In genomic region chrX:18722500-18723071, GRCh38 we compare ENCODE assay signal across 23 cellular contexts. TPM values are rescaled to one million over a fixed set of nuclear protein-coding genes. Genes with fewer than 3 reads are reported as not detected.
DNase-seq lines count a peak whose midpoint lies in the region; ATAC-seq, FAIRE-seq and TF ChIP-seq lines count a peak whose summit lies in the region.
"Had no signal": no experiment of that assay in that cellular context is flagged by ENCODE, and none has a peak within 500 bp of the region (broad histone marks: within the 10 kb centered on the region; RNA-seq: fewer than 3 reads in every experiment).

No MANE protein-coding gene starts in this region.

- BruUV-seq in HepG2 (replicated peaks; lab: Mats Ljungman, UMichigan): no TSS peak
- no TSS peak for BruUV-seq in endothelial cell of umbilical vein (replicated peaks; lab: Mats Ljungman, UMichigan)

- in situ Hi-C loops in HepG2 (cut with HindIII; ENCODE audit: extremely low pct_ligation_motif_present, low pct_unique_long_range_greater_than_20kb): no loop called here

- no peak for FAIRE-seq in HepG2 (lab: Jason Lieb, UNC)
- FAIRE-seq in endothelial cell of umbilical vein (lab: Jason Lieb, UNC): peak; percentile 12
- FAIRE-seq: A204.1, GM12891 had no signal

- H3K4me2 ChIP-seq in HepG2 (ENCODE audit: low read depth, low read length) (peak overlapping the region; percentile 53), endothelial cell of umbilical vein (ENCODE audit: insufficient read depth, low read length) (no peak overlapping the region)

- H2AFZ ChIP-seq in HepG2 (ENCODE audit: low read length) (no peak overlapping the region), endothelial cell of umbilical vein (ENCODE audit: low read depth, low read length) (no peak overlapping the region)

- TF ChIP-seq CTCF in HepG2 (CRISPR knock-in tag; IDR thresholded peaks at IDR 0.05): no peak
- no peak for TF ChIP-seq CTCF in right lobe of liver (IDR thresholded peaks at IDR 0.05)
- TF ChIP-seq CTCF in endothelial cell of umbilical vein (IDR thresholded peaks at IDR 0.05; ENCODE audit: extremely low read depth in 1 of 2, insufficient read depth in 1 of 2, low read depth in 1 of 2, low read length in 2 of 2): no peak
- TF ChIP-seq CTCF in prostate gland (IDR thresholded peaks at IDR 0.05): no peak

- POLR2A ChIA-PET in HepG2 (lab: Yijun Ruan, JAX): no interaction called here
- POLR2A ChIA-PET in endothelial cell of umbilical vein (lab: Charles Lee): no interaction called here

- 57% methylated on average over 10 of the region's 10 CpGs for WGBS in HepG2 (ENCODE audit: low lambda C conversion rate)
- 77% methylated on average over 2 of the region's 10 CpGs for WGBS in right lobe of liver (ENCODE audit: insufficient coverage, low coverage, low lambda C conversion rate, missing lambda C conversion rate)
- WGBS in prostate gland: 82% methylated on average over 10 of the region's 10 CpGs

- ATAC-seq in HepG2: no peak; the same call in 2 of the 3 replicates
- ATAC-seq in right lobe of liver: no peak
- ATAC-seq in HG02840 (IDR thresholded peaks at IDR 0.05; ENCODE audit: low FRiP score, unreplicated experiment): no peak
- ATAC-seq: PC-3 had no signal

- H3K36me3 ChIP-seq in HepG2 (replicated peaks in 1 of 2; ENCODE audit: control insufficient read depth in 1 of 2, insufficient read depth in 2 of 2, low read length in 2 of 2) (no peaks in the 10 kb centered on the region), right lobe of liver (no peaks in the 10 kb centered on the region), endothelial cell of umbilical vein (ENCODE audit: control insufficient read depth in 2 of 2, extremely low read depth in 1 of 2, insufficient read depth in 2 of 2, low read length in 2 of 2) (no peaks in the 10 kb centered on the region), prostate gland (no peaks in the 10 kb centered on the region)
- H3K36me3 ChIP-seq: BE2C had no signal

- no peaks in the 10 kb centered on the region for H3K9me1 ChIP-seq in endothelial cell of umbilical vein (replicated peaks; ENCODE audit: control insufficient read depth, extremely low read depth, insufficient read depth, low read length)

- intact Hi-C loops in HepG2 (cut with micrococcal nuclease; ENCODE audit: unreplicated experiment) (no loop called here), right lobe of liver (cut with DNase I) (no loop called here), endothelial cell of umbilical vein (cut with micrococcal nuclease) (no loop called here), prostate gland (cut with DNase I) (no loop called here)

- dilution Hi-C loops in endothelial cell of umbilical vein (cut with MboI; ENCODE audit: extremely low pct_ligation_motif_present, low sequenced_read_pairs): no loop called here

- peaks cover 20% of the 10 kb centered on the region for H3K4me1 ChIP-seq in HepG2 (ENCODE audit: insufficient read depth, low read length)
- no peaks in the 10 kb centered on the region for H3K4me1 ChIP-seq in right lobe of liver
- H3K4me1 ChIP-seq in endothelial cell of umbilical vein (ENCODE audit: control insufficient read depth, extremely low read depth, insufficient read depth, low read length): no peaks in the 10 kb centered on the region
- H3K4me1 ChIP-seq in prostate gland (replicated peaks): no peaks in the 10 kb centered on the region
- H3K4me1 ChIP-seq: BE2C had no signal

- H4K20me1 ChIP-seq in HepG2 (ENCODE audit: insufficient read depth, low read length) (no peaks in the 10 kb centered on the region), endothelial cell of umbilical vein (replicated peaks; ENCODE audit: control insufficient read depth, extremely low read depth, insufficient read depth, low read length) (no peaks in the 10 kb centered on the region)

- no peak for TF ChIP-seq POLR2A in HepG2 (IDR thresholded peaks at IDR 0.05; ENCODE audit: insufficient read depth in 1 of 2, low read depth in 2 of 2, low read length in 2 of 2)
- no peak for TF ChIP-seq POLR2A in right lobe of liver (IDR thresholded peaks at IDR 0.05)
- no peak for TF ChIP-seq POLR2A in endothelial cell of umbilical vein (IDR thresholded peaks at IDR 0.05; ENCODE audit: low read depth, low read length)
- TF ChIP-seq POLR2A in prostate gland (IDR thresholded peaks at IDR 0.05): no peak

- TF ChIP-seq RAD21 in HepG2 (CRISPR knock-in tag; IDR thresholded peaks at IDR 0.05): no peak

- DNase-seq in HepG2 (ENCODE audit: low spot score) (no peak), right lobe of liver (no peak), endothelial cell of umbilical vein (ENCODE audit: low read depth, low spot score) (no peak), prostate gland (ENCODE audit: low spot score) (peak; percentile 7), superior temporal gyrus (ENCODE audit: extremely low spot score) (no peak), NCI-H187 treated with DMSO at 0.1 percent for 48 hours (lab: John Stamatoyannopoulos, UW) (no peak)
- no peak for DNase-seq in stimulated activated CD4-positive, alpha-beta T cell treated with anti-CD3 and anti-CD28 coated beads, Interleukin-2, amount 100 ng/mL, for 24 hours
- DNase-seq: BE2C; Calu3; CD4-positive, alpha-beta memory T cell; GOT3; KBM-7; NCI-H1105 treated with DMSO at 0.1 percent for 48 hours; NCI-H1694 treated with DMSO at 0.1 percent for 48 hours; NCI-H226; NCI-H524; NCI-H82; PC-3; RPMI8226; SHP77 treated with DMSO at 0.1 percent for 48 hours had no signal

- H3K27ac ChIP-seq in HepG2 (ENCODE audit: extremely low read length, insufficient read depth, low read length): no peak overlapping the region
- no peak overlapping the region for H3K27ac ChIP-seq in right lobe of liver
- no peak overlapping the region for H3K27ac ChIP-seq in endothelial cell of umbilical vein (ENCODE audit: insufficient read depth, low read depth, low read length)
- peak overlapping the region; percentile 60 to 79 for H3K27ac ChIP-seq in prostate gland

- H3K4me3 ChIP-seq in HepG2 (replicated peaks in 1 of 3; ENCODE audit: insufficient read depth in 1 of 3, low read depth in 2 of 3, low read length in 3 of 3) (no peak overlapping the region), right lobe of liver (no peak overlapping the region), endothelial cell of umbilical vein (replicated peaks in 1 of 3; ENCODE audit: insufficient read depth in 1 of 3, low read depth in 1 of 3, low read length in 3 of 3) (no peak overlapping the region), prostate gland (no peak overlapping the region)

- TF ChIP-seq EP300 in HepG2 (IDR thresholded peaks at IDR 0.05; ENCODE audit: low read depth in 2 of 2, low read length in 2 of 2): no peak
- no peak for TF ChIP-seq EP300 in HepG2 (CRISPR knock-in tag; IDR thresholded peaks at IDR 0.05; ENCODE audit: borderline replicate concordance)

- H3K9me3 ChIP-seq in HepG2 (ENCODE audit: low read length) (no peaks in the 10 kb centered on the region), right lobe of liver (no peaks in the 10 kb centered on the region), endothelial cell of umbilical vein (replicated peaks; ENCODE audit: control insufficient read depth, insufficient read depth, low read length) (no peaks in the 10 kb centered on the region), prostate gland (no peaks in the 10 kb centered on the region)
- H3K9me3 ChIP-seq: BE2C had no signal

- H3K9ac ChIP-seq in HepG2 (ENCODE audit: insufficient read depth, low read depth, low read length): no peak overlapping the region
- no peak overlapping the region for H3K9ac ChIP-seq in endothelial cell of umbilical vein (replicated peaks; ENCODE audit: extremely low read depth, insufficient read depth, low read length)

- CTCF ChIA-PET in HepG2 (lab: Yijun Ruan, JAX; ENCODE audit: low intra/inter-chr PET ratio, low total read pairs): no interaction called here
- CTCF ChIA-PET in endothelial cell of umbilical vein (lab: Charles Lee): interaction anchor here (1.0 kb wide), 1 partner anchor 78 kb away, joined by 3 read pairs; no protein-coding TSS in a partner anchor

- H3K79me2 ChIP-seq in HepG2 (ENCODE audit: insufficient read depth, low read length): no peaks in the 10 kb centered on the region
- no peaks in the 10 kb centered on the region for H3K79me2 ChIP-seq in endothelial cell of umbilical vein (ENCODE audit: control insufficient read depth, insufficient read depth, low read length)

- H3K27me3 ChIP-seq in HepG2 (ENCODE audit: control insufficient read depth in 1 of 2, insufficient read depth in 2 of 2, low read length in 2 of 2) (no peaks in the 10 kb centered on the region), right lobe of liver (no peaks in the 10 kb centered on the region), endothelial cell of umbilical vein (ENCODE audit: control insufficient read depth in 2 of 2, insufficient read depth in 2 of 2, low read length in 2 of 2) (no peaks in the 10 kb centered on the region), prostate gland (replicated peaks; ENCODE audit: insufficient read depth) (no peaks in the 10 kb centered on the region)
- H3K27me3 ChIP-seq: BE2C had no signal

RNA-seq across cellular contexts. Expression of gene PPEF1, which starts 15.1 kb away (rescaled TPM):
- total RNA-seq in HepG2 (2016; rRNA removed; fragmentation: Illumina TruSeq; extraction: Trizol) (not detected in 2 replicates), right lobe of liver (not detected), endothelial cell of umbilical vein (not detected in 2 replicates), prostate gland (1 to 10 TPM; 1.9 to 6.0 TPM)
- not detected in 2 replicates for total RNA-seq in HepG2 (2016; cell fraction: cytosol; rRNA removed; fragmentation: Illumina TruSeq; extraction: Trizol; ENCODE audit: low read depth)
- total RNA-seq in HepG2 (2016; cell fraction: insoluble cytoplasmic fraction; rRNA removed; fragmentation: Illumina TruSeq; extraction: Trizol): not detected in 2 replicates
- total RNA-seq in HepG2 (2016; cell fraction: membrane; rRNA removed; fragmentation: Illumina TruSeq; extraction: Trizol): not detected in 2 replicates
- not detected in 2 replicates for total RNA-seq in HepG2 (2016; cell fraction: nucleus; rRNA removed; fragmentation: Illumina TruSeq; extraction: Trizol)
- polyA plus RNA-seq in HepG2 (2011; rRNA removed) (not detected in 2 replicates), endothelial cell of umbilical vein (not detected in 2 replicates)
- not detected in 2 replicates for polyA plus RNA-seq in HepG2 (2011; cell fraction: cytosol; rRNA removed)
- polyA plus RNA-seq in HepG2 (2011; cell fraction: nucleus; rRNA removed): 0.05 TPM in 1 of 2 replicates, not detected in the other
- not detected in 2 replicates for polyA plus RNA-seq in HepG2 (2012)
- polyA plus RNA-seq in HepG2 (2016; cell fraction: cytosol; fragmentation: Illumina TruSeq; extraction: Trizol; ENCODE audit: low read depth): not detected in 2 replicates
- not detected in 2 replicates for polyA plus RNA-seq in HepG2 (2016; cell fraction: insoluble cytoplasmic fraction; fragmentation: Illumina TruSeq; extraction: Trizol; ENCODE audit: low read depth)
- not detected in 2 replicates for polyA plus RNA-seq in HepG2 (2016; cell fraction: membrane; fragmentation: Illumina TruSeq; extraction: Trizol; ENCODE audit: low read depth)
- not detected in 2 replicates for polyA plus RNA-seq in HepG2 (2016; cell fraction: nucleus; fragmentation: Illumina TruSeq; extraction: Trizol; ENCODE audit: insufficient read depth, low read depth)
- 1.0 TPM in 1 of 2 replicates, not detected in the other for polyA minus RNA-seq in HepG2 (2011; rRNA and poly(A)+ RNA removed; ENCODE audit: low replicate concordance)
- polyA minus RNA-seq in HepG2 (2011; cell fraction: cytosol; rRNA and poly(A)+ RNA removed): not detected in 2 replicates
- not detected in 2 replicates for polyA minus RNA-seq in HepG2 (2011; cell fraction: nucleus; rRNA and poly(A)+ RNA removed)
- not detected in 2 replicates for polyA plus RNA-seq in endothelial cell of umbilical vein (2011; cell fraction: cytosol; rRNA removed)
- polyA plus RNA-seq in endothelial cell of umbilical vein (2011; cell fraction: nucleus; rRNA removed): not detected in 2 replicates
- not detected in 2 replicates for polyA plus RNA-seq in endothelial cell of umbilical vein (2012)
- not detected in 2 replicates for polyA minus RNA-seq in endothelial cell of umbilical vein
- polyA minus RNA-seq in endothelial cell of umbilical vein (2011; cell fraction: cytosol; rRNA and poly(A)+ RNA removed): 2.0 TPM
- polyA minus RNA-seq in endothelial cell of umbilical vein (2011; cell fraction: nucleus; rRNA and poly(A)+ RNA removed): not detected in 2 replicates
- total RNA-seq: Calu3, PC-3 had no signal
- polyA plus RNA-seq: CD4-positive, alpha-beta memory T cell had no signal

RNA-seq across cellular contexts. Expression of gene RS1, which starts 50.7 kb away (rescaled TPM):
- total RNA-seq in HepG2 (2016; rRNA removed; fragmentation: Illumina TruSeq; extraction: Trizol) (not detected in 2 replicates), right lobe of liver (not detected), endothelial cell of umbilical vein (not detected in 2 replicates), prostate gland (not detected)
- total RNA-seq in HepG2 (2016; cell fraction: cytosol; rRNA removed; fragmentation: Illumina TruSeq; extraction: Trizol; ENCODE audit: low read depth): not detected in 2 replicates
- total RNA-seq in HepG2 (2016; cell fraction: insoluble cytoplasmic fraction; rRNA removed; fragmentation: Illumina TruSeq; extraction: Trizol): not detected in 2 replicates
- total RNA-seq in HepG2 (2016; cell fraction: membrane; rRNA removed; fragmentation: Illumina TruSeq; extraction: Trizol): not detected in 2 replicates
- total RNA-seq in HepG2 (2016; cell fraction: nucleus; rRNA removed; fragmentation: Illumina TruSeq; extraction: Trizol): not detected in 2 replicates
- polyA plus RNA-seq in HepG2 (2011; rRNA removed) (not detected in 2 replicates), endothelial cell of umbilical vein (not detected in 2 replicates)
- not detected in 2 replicates for polyA plus RNA-seq in HepG2 (2011; cell fraction: cytosol; rRNA removed)
- not detected in 2 replicates for polyA plus RNA-seq in HepG2 (2011; cell fraction: nucleus; rRNA removed)
- not detected in 2 replicates for polyA plus RNA-seq in HepG2 (2012)
- not detected in 2 replicates for polyA plus RNA-seq in HepG2 (2016; cell fraction: cytosol; fragmentation: Illumina TruSeq; extraction: Trizol; ENCODE audit: low read depth)
- polyA plus RNA-seq in HepG2 (2016; cell fraction: insoluble cytoplasmic fraction; fragmentation: Illumina TruSeq; extraction: Trizol; ENCODE audit: low read depth): not detected in 2 replicates
- not detected in 2 replicates for polyA plus RNA-seq in HepG2 (2016; cell fraction: membrane; fragmentation: Illumina TruSeq; extraction: Trizol; ENCODE audit: low read depth)
- not detected in 2 replicates for polyA plus RNA-seq in HepG2 (2016; cell fraction: nucleus; fragmentation: Illumina TruSeq; extraction: Trizol; ENCODE audit: insufficient read depth, low read depth)
- not detected in 2 replicates for polyA minus RNA-seq in HepG2 (2011; rRNA and poly(A)+ RNA removed; ENCODE audit: low replicate concordance)
- not detected in 2 replicates for polyA minus RNA-seq in HepG2 (2011; cell fraction: cytosol; rRNA and poly(A)+ RNA removed)
- polyA minus RNA-seq in HepG2 (2011; cell fraction: nucleus; rRNA and poly(A)+ RNA removed): not detected in 2 replicates
- not detected in 2 replicates for polyA plus RNA-seq in endothelial cell of umbilical vein (2011; cell fraction: cytosol; rRNA removed)
- not detected in 2 replicates for polyA plus RNA-seq in endothelial cell of umbilical vein (2011; cell fraction: nucleus; rRNA removed)
- not detected in 2 replicates for polyA plus RNA-seq in endothelial cell of umbilical vein (2012)
- polyA minus RNA-seq in endothelial cell of umbilical vein: not detected in 2 replicates
- not detected for polyA minus RNA-seq in endothelial cell of umbilical vein (2011; cell fraction: cytosol; rRNA and poly(A)+ RNA removed)
- polyA minus RNA-seq in endothelial cell of umbilical vein (2011; cell fraction: nucleus; rRNA and poly(A)+ RNA removed): not detected in 2 replicates
- total RNA-seq: Calu3; CD4-positive, alpha-beta memory T cell; PC-3 had no signal
- polyA plus RNA-seq: CD4-positive, alpha-beta memory T cell had no signal

Comparison
In these comparisons a context has a peak if more than half of its experiments do, and no peak if none do; other contexts are left out.
1. H3K27ac ChIP-seq: peak in prostate gland (2 of 2); none in HepG2 (single experiment), right lobe of liver (0 of 3) and endothelial cell of umbilical vein (single experiment).